10 cellular contexts compared by ENCODE assay signal in genomic region chr17:80696456-80696855, GRCh38.
"Had no signal": no experiment of that assay in that cellular context is flagged by ENCODE, and none has a peak within 500 bp of the region (broad histone marks: within the 10 kb centered on the region; RNA-seq: fewer than 3 reads in every experiment).

No MANE protein-coding gene starts in this region.

- H3K4me3 Mint-ChIP-seq: activated CD8-positive, alpha-beta T cell treated with anti-CD3 and anti-CD28 coated beads, Interleukin-2, amount 10 ng/mL, durations not matched to agents 7 days and 5 days; memory B cell; neural crest cell; T-helper 2 cell treated with Interferon-gamma antibody and Interleukin-4, amounts not matched to agents 5 μg/mL and 100 μg/mL, for 36 hours had no signal

- H3K27ac ChIP-seq: breast epithelium, left lung had no signal

- H3K27ac Mint-ChIP-seq: memory B cell had no signal

- ATAC-seq: activated CD8-positive, alpha-beta T cell treated with anti-CD3 and anti-CD28 coated beads, Interleukin-2, amount 10 ng/mL, durations not matched to agents 7 days and 5 days; left lung had no signal

- DNase-seq: activated CD8-positive, alpha-beta T cell treated with anti-CD3 and anti-CD28 coated beads, Interleukin-2, amount 10 ng/mL, durations not matched to agents 7 days and 5 days; activated effector memory CD4-positive, alpha-beta T cell treated with Interleukin-2 at 50 U/mL for 16 hours; left lung; pancreas; stimulated activated CD4-positive, alpha-beta T cell treated with anti-CD3 and anti-CD28 coated beads, Interleukin-15, amount 100 ng/mL, for 24 hours; stimulated activated CD4-positive, alpha-beta T cell treated with anti-CD3 and anti-CD28 coated beads, Interleukin-4, amount 100 ng/mL, for 4 hours had no signal

- H3K27me3 Mint-ChIP-seq: memory B cell had no signal
